8 cellular contexts compared by ENCODE assay signal in the genomic region with DNA sequence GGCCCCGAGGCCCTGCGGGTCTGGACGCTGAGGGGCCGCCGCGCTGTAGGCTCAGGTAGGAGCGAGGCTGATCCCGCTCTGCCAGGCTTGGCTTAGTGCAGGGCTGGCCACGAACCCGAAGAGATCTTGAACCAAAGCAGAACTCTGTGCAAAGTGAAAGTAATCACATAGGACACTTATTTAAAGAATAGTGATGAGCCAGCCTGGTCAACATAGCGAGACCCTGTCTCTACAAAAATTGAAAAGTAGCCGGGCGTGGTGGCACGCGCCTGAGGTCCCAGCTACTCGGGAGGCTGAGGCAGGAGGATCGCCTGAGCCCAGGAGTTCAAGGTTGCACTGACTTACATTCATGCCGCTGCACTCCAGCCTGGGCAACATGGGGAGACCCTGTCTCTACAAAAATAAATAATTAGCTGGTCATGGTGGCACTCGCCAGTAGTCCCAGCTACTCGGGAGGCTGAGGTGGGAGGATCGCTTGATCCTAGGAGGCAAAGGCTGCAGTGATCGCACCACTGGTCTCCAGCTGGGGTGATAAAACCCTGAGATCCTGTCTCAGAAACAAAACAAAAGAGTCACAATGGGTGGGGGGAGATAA. TPM values are rescaled to one million over a fixed set of nuclear protein-coding genes. Genes with fewer than 3 reads are reported as not detected.
DNase-seq lines count a peak whose midpoint lies in the region; ATAC-seq and TF ChIP-seq lines count a peak whose summit lies in the region.

No MANE protein-coding gene starts in this region.

- peaks cover 31 to 43% of the 10 kb centered on the region in 2 donors for H3K4me1 Mint-ChIP-seq in effector memory CD8-positive, alpha-beta T cell (ENCODE audit: low read depth in 2 of 2)

- no peaks in the 10 kb centered on the region for H3K9me3 ChIP-seq in ovary

- H3K27ac ChIP-seq in ovary: peak overlapping the region; percentile 65 to 70

- no peaks in the 10 kb centered on the region for H3K27me3 ChIP-seq in ovary

- no peak for TF ChIP-seq CTCF in LNCaP clone FGC (IDR thresholded peaks at IDR 0.05; ENCODE audit: control insufficient read depth, extremely low read depth, insufficient read depth)
- no peak for TF ChIP-seq CTCF in ovary (IDR thresholded peaks at IDR 0.05)

- ATAC-seq in GM19452 (IDR thresholded peaks at IDR 0.05; ENCODE audit: unreplicated experiment): peak; percentile 33
- ATAC-seq in effector memory CD8-positive, alpha-beta T cell (replicated peaks): no peak

- H3K4me1 ChIP-seq in ovary (ENCODE audit: insufficient read depth): peaks cover 4% of the 10 kb centered on the region

- TF ChIP-seq EP300 in ovary (IDR thresholded peaks at IDR 0.05): no peak

- no peaks in the 10 kb centered on the region for H3K27me3 Mint-ChIP-seq in effector memory CD8-positive, alpha-beta T cell

- intact Hi-C loops in ovary (cut with DNase I): no loop called here

- H3K27ac Mint-ChIP-seq in effector memory CD8-positive, alpha-beta T cell: peak overlapping the region; percentile 92 to 95

- no peaks in the 10 kb centered on the region for H3K9me3 Mint-ChIP-seq in effector memory CD8-positive, alpha-beta T cell

- WGBS in ovary, 3 donors: 9 to 22% (median 15%) methylated on average over 17 to 22 of the region's 22 CpGs

- H3K36me3 Mint-ChIP-seq in effector memory CD8-positive, alpha-beta T cell (ENCODE audit: insufficient read depth): peaks cover 43% of the 10 kb centered on the region

- peak overlapping the region; percentile 96 for H3K4me3 Mint-ChIP-seq in effector memory CD8-positive, alpha-beta T cell

- peak overlapping the region; percentile 77 for H3K4me3 ChIP-seq in LNCaP clone FGC (ENCODE audit: low read depth, low read length)
- peak overlapping the region; percentile 76 for H3K4me3 ChIP-seq in ovary

- H3K36me3 ChIP-seq in ovary: no peaks in the 10 kb centered on the region

- DNase-seq in LNCaP clone FGC (ENCODE audit: low read depth): no peak
- DNase-seq in effector memory CD8-positive, alpha-beta T cell: no peak
- no peak for DNase-seq in ovary
- DNase-seq in stimulated activated CD4-positive, alpha-beta T cell treated with anti-CD3 and anti-CD28 coated beads, Interleukin-2, amount 100 ng/mL, for 24 hours: no peak
- no peak for DNase-seq in OCI-M2 (lab: John Stamatoyannopoulos, UW; ENCODE audit: unreplicated experiment)
- DNase-seq in NCI-H2196 treated with DMSO at 0.1 percent for 48 hours (lab: John Stamatoyannopoulos, UW; ENCODE audit: unreplicated experiment): no peak
- DNase-seq in effector CD4-positive, alpha-beta T cell: no peak

- TF ChIP-seq POLR2A in ovary (IDR thresholded peaks at IDR 0.05): no peak

RNA-seq across cellular contexts. Expression of a gene that starts 0.5 kb away (rescaled TPM):
- total RNA-seq in ovary: 10 to 100 TPM; 10.2 to 21.1 (median 18.2) TPM
- 10 to 100 TPM in 1 of 2 donors, 1 to 10 TPM in 1; 9.8 to 10.7 TPM for polyA plus RNA-seq in ovary

RNA-seq across cellular contexts. Expression of a gene that starts 19.2 kb away (rescaled TPM):
- 1 to 10 TPM in 4 of 7 donors, under 1 TPM in 3; 0.25 to 3.5 (median 1.2) TPM for total RNA-seq in ovary
- 1 to 10 TPM in 1 of 2 donors, under 1 TPM in 1; 0.84 to 1.7 TPM for polyA plus RNA-seq in ovary

RNA-seq across cellular contexts. Expression of a gene that starts 58.8 kb away (rescaled TPM):
- total RNA-seq in ovary: 10 to 100 TPM; 48.7 to 68.5 (median 62.4) TPM
- polyA plus RNA-seq in ovary: 10 to 100 TPM; 33.0 to 44.6 TPM
